Comparison of ENCODE assay signal across 16 cellular contexts in genomic region chr3:195003893-195004289, GRCh38.
"Had no signal": no experiment of that assay in that cellular context is flagged by ENCODE, and none has a peak within 500 bp of the region (broad histone marks: within the 10 kb centered on the region; RNA-seq: fewer than 3 reads in every experiment).

No MANE protein-coding gene starts in this region.

- ATAC-seq: activated T-cell treated with anti-CD3 and anti-CD28 coated beads, Interleukin-2, amount 50 U/mL, for 4 hours; naive thymus-derived CD8-positive, alpha-beta T cell had no signal

- H3K4me3 Mint-ChIP-seq: activated naive CD4-positive, alpha-beta T cell treated with anti-CD3 and anti-CD28 coated beads, Interleukin-2, amount 50 U/mL, for 24 hours; activated T-cell treated with anti-CD3 and anti-CD28 coated beads, Interleukin-2, amount 50 U/mL, for 4 hours; memory B cell; naive thymus-derived CD8-positive, alpha-beta T cell had no signal

- H3K4me1 ChIP-seq: adrenal gland had no signal

- H3K36me3 ChIP-seq: adrenal gland, left lung, tibial artery had no signal

- H3K4me3 ChIP-seq: adrenal gland, left lung, mucosa of descending colon, skin epidermis, tibial artery had no signal

- H3K36me3 Mint-ChIP-seq: activated naive CD4-positive, alpha-beta T cell treated with anti-CD3 and anti-CD28 coated beads, Interleukin-2, amount 50 U/mL, for 24 hours; memory B cell; naive thymus-derived CD8-positive, alpha-beta T cell had no signal

- DNase-seq: activated CD4-positive, alpha-beta T cell treated with anti-CD3 and anti-CD28 coated beads, Interleukin-2, amount 50 U/mL, for 4 hours; activated CD4-positive, CD25-positive, alpha-beta regulatory T cell; activated effector memory CD4-positive, alpha-beta T cell treated with Interleukin-2 at 50 U/mL for 16 hours; activated T-cell treated with anti-CD3 and anti-CD28 coated beads, Interleukin-2, amount 50 U/mL, for 4 hours; left lung; mucosa of descending colon; stimulated activated CD4-positive, alpha-beta T cell treated with anti-CD3 and anti-CD28 coated beads, Interleukin-15, amount 100 ng/mL, for 24 hours; stimulated activated CD4-positive, alpha-beta T cell treated with anti-CD3 and anti-CD28 coated beads, Interleukin-4, amount 100 ng/mL, for 1 hour; stimulated activated naive CD4-positive, alpha-beta T cell; T-helper 2 cell had no signal

- H3K27ac ChIP-seq: adrenal gland, left lung, tibial artery had no signal

- H3K4me1 Mint-ChIP-seq: activated naive CD4-positive, alpha-beta T cell treated with anti-CD3 and anti-CD28 coated beads, Interleukin-2, amount 50 U/mL, for 24 hours had no signal

- H3K27me3 ChIP-seq: adrenal gland, left lung had no signal

- H3K9me3 ChIP-seq: adrenal gland, left lung, mucosa of descending colon, tibial artery had no signal

- H3K9me3 Mint-ChIP-seq: activated naive CD4-positive, alpha-beta T cell treated with anti-CD3 and anti-CD28 coated beads, Interleukin-2, amount 50 U/mL, for 24 hours; activated T-cell treated with anti-CD3 and anti-CD28 coated beads, Interleukin-2, amount 50 U/mL, for 4 hours; memory B cell; naive thymus-derived CD8-positive, alpha-beta T cell had no signal

- H3K27ac Mint-ChIP-seq: activated naive CD4-positive, alpha-beta T cell treated with anti-CD3 and anti-CD28 coated beads, Interleukin-2, amount 50 U/mL, for 24 hours; memory B cell had no signal
